Comparison of ENCODE assay signal across 8 cellular contexts in the genomic region with DNA sequence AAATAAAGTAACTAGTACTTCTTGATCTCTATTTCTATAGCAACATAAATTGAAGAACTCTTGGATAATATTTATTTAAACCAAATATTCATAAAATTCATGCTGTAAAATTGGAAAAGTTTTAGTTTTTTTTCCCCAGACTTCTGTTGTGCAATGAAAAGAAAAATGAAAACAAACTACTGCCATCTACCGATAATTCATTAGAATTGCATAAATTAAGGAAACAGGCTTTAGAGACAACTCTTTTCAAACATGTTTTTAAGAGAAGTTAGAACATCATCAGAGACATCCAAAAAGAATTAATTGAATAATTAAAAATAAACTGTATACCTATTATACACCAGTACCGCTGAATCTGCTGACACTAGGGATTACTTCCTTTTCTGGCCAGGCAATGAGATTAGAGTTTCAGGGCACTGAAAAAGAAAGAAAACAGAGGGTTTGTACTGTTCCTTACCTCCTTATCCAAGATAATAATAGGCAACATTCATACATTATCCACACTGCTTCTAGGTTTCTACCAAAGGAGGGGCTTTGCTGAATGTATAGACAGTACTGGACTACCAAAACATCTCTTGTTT. TPM values are rescaled to one million over a fixed set of nuclear protein-coding genes. Genes with fewer than 3 reads are reported as not detected.
A peak's percentile ranks its signal among the peaks of the same experiment; 100 is the strongest.
DNase-seq lines count a peak whose midpoint lies in the region; ATAC-seq and TF ChIP-seq lines count a peak whose summit lies in the region.

No MANE protein-coding gene starts in this region.

- H3F3A ChIP-seq in smooth muscle cell (ENCODE audit: low read depth) = no peaks in the 10 kb centered on the region

- H3K9ac ChIP-seq in smooth muscle cell (ENCODE audit: low read depth) = no peak overlapping the region

- ATAC-seq in heart left ventricle (no peak), Right ventricle myocardium superior (ENCODE audit: poor library complexity) (no peak), GM19455 (IDR thresholded peaks at IDR 0.05; ENCODE audit: unreplicated experiment) (no peak), GM21381 (IDR thresholded peaks at IDR 0.05; ENCODE audit: unreplicated experiment) (no peak)

- H3K4me3 ChIP-seq in heart left ventricle (no peak overlapping the region), OCI-LY7 (ENCODE audit: low read depth, low read length, poor library complexity, severe bottlenecking) (no peak overlapping the region), smooth muscle cell (no peak overlapping the region)

- peaks cover 0 to 18% (median 7%) of the 10 kb centered on the region in 9 donors for H3K36me3 ChIP-seq in heart left ventricle
- peaks cover 6% of the 10 kb centered on the region; the same call in 1 of the 2 replicates for H3K36me3 ChIP-seq in OCI-LY7 (ENCODE audit: insufficient read depth, low read length)
- no peaks in the 10 kb centered on the region for H3K36me3 ChIP-seq in smooth muscle cell (ENCODE audit: low read depth)

- no peaks in the 10 kb centered on the region for H3K27me3 ChIP-seq in heart left ventricle
- no peaks in the 10 kb centered on the region for H3K27me3 ChIP-seq in smooth muscle cell (ENCODE audit: low read depth)

- BruUV-seq in OCI-LY7 (replicated peaks; lab: Mats Ljungman, UMichigan) = no TSS peak

- POLR2A ChIA-PET in OCI-LY7 (lab: Charles Lee) = no interaction called here

- H3K79me2 ChIP-seq in OCI-LY7 (ENCODE audit: insufficient read depth, low read depth, low read length) = peaks cover 8% of the 10 kb centered on the region; the same call in 1 of the 2 replicates
- H3K79me2 ChIP-seq in smooth muscle cell (ENCODE audit: low read depth) = peaks cover 14% of the 10 kb centered on the region

- H3K27ac ChIP-seq in heart left ventricle (peak overlapping the region in 1 of 12 donors; percentile 11), OCI-LY7 (ENCODE audit: low read depth, low read length, poor library complexity, severe bottlenecking) (no peak overlapping the region), smooth muscle cell (ENCODE audit: low read depth) (no peak overlapping the region)

- no peaks in the 10 kb centered on the region for H4K20me1 ChIP-seq in OCI-LY7 (ENCODE audit: insufficient read depth, low read length)
- H4K20me1 ChIP-seq in smooth muscle cell (ENCODE audit: low read depth) = no peaks in the 10 kb centered on the region

- TF ChIP-seq POLR2A in heart left ventricle (IDR thresholded peaks at IDR 0.05) = no peak

- peaks cover 0 to 29% (median 8%) of the 10 kb centered on the region in 12 donors for H3K4me1 ChIP-seq in heart left ventricle
- peaks cover 22% of the 10 kb centered on the region for H3K4me1 ChIP-seq in OCI-LY7 (ENCODE audit: insufficient read depth, low read length, poor library complexity, severe bottlenecking)
- peaks cover 8% of the 10 kb centered on the region for H3K4me1 ChIP-seq in smooth muscle cell (ENCODE audit: low read depth)

- TF ChIP-seq CTCF in heart left ventricle (IDR thresholded peaks at IDR 0.05) (peak; percentile 45 to 76 (median 63)), OCI-LY7 (conservative IDR thresholded peaks at IDR 0.05; ENCODE audit: low read length) (peak; percentile 88), smooth muscle cell (IDR thresholded peaks at IDR 0.05; ENCODE audit: borderline replicate concordance, insufficient read depth, poor library complexity, severe bottlenecking) (peak; percentile 66)

- H2AFZ ChIP-seq in OCI-LY7 (ENCODE audit: low read length) = no peak overlapping the region
- no peak overlapping the region for H2AFZ ChIP-seq in smooth muscle cell (ENCODE audit: low read depth)

- no peaks in the 10 kb centered on the region for H3K9me2 ChIP-seq in OCI-LY7 (ENCODE audit: insufficient read depth, low read length)

- no peak for DNase-seq in heart left ventricle
- DNase-seq in Right ventricle myocardium superior = no peak
- peak; percentile 57 for DNase-seq in OCI-LY7 (ENCODE audit: low spot score)
- DNase-seq in fibroblast of gingiva (ENCODE audit: low read depth) = peak; percentile 24
- no peak for DNase-seq in smooth muscle cell (lab: John Stamatoyannopoulos, UW; ENCODE audit: unreplicated experiment)
- no peak for DNase-seq in H4 (ENCODE audit: low spot score)

- WGBS in heart left ventricle, 4 donors = 9 to 16% (median 13%) methylated on average over 2 of the region's 2 CpGs
- 29% methylated on average over 2 of the region's 2 CpGs for WGBS in smooth muscle cell (ENCODE audit: low lambda C conversion rate)

- intact Hi-C loops in heart left ventricle (cut with DNase I) (loop anchor here in 7 of 10 donors (5.0 to 10.0 kb wide), 7 partner anchors 570 to 1282 kb away; no protein-coding TSS in a partner anchor), Right ventricle myocardium superior (cut with DNase I) (loop anchor here (10.0 kb wide), 1 partner anchor 1280 kb away; no protein-coding TSS in a partner anchor), OCI-LY7 (cut with micrococcal nuclease; ENCODE audit: unreplicated experiment) (loop anchor here (5.0 kb wide), 3 partner anchors 632 to 1043 kb away; a partner anchor contains a TSS)

- CTCF ChIA-PET in OCI-LY7 (lab: Charles Lee; ENCODE audit: unreplicated experiment) = no interaction called here

- H3K9me3 ChIP-seq in heart left ventricle = no peaks in the 10 kb centered on the region
- H3K9me3 ChIP-seq in OCI-LY7 (ENCODE audit: low read length) = no peaks in the 10 kb centered on the region
- H3K9me3 ChIP-seq in smooth muscle cell (replicated peaks; ENCODE audit: low read depth) = no peaks in the 10 kb centered on the region

- no peak overlapping the region for H3K4me2 ChIP-seq in OCI-LY7 (ENCODE audit: low read length)
- no peak overlapping the region for H3K4me2 ChIP-seq in smooth muscle cell

RNA-seq across cellular contexts. Expression of a gene that starts 4.9 kb away (rescaled TPM):
- total RNA-seq in heart left ventricle (1 to 10 TPM; 2.3 to 10.0 (median 4.9) TPM), Right ventricle myocardium superior (3.4 TPM), OCI-LY7 (2022) (19.8 and 21.6 TPM in 2 replicates), smooth muscle cell (2.8 and 10.8 TPM in 2 replicates)
- polyA plus RNA-seq in heart left ventricle (1 to 10 TPM; 1.4 to 5.2 TPM), smooth muscle cell (3.8 and 8.1 TPM in 2 replicates)
- 4.0 and 4.6 TPM in 2 replicates for total RNA-seq in OCI-LY7 (2014; rRNA removed; shearing (Covaris generic))
- total RNA-seq in H4 (2014; rRNA removed; shearing (Covaris generic)) = 0.39 and 1.3 TPM in 2 replicates

RNA-seq across cellular contexts. Expression of a gene that starts 5.1 kb away (rescaled TPM):
- total RNA-seq in heart left ventricle (10 to 100 TPM in 2 of 9 donors, 1 to 10 TPM in 7; 2.7 to 17.8 (median 4.3) TPM), Right ventricle myocardium superior (4.2 TPM), OCI-LY7 (2022) (11.0 and 11.3 TPM in 2 replicates), smooth muscle cell (6.8 and 8.7 TPM in 2 replicates)
- polyA plus RNA-seq in heart left ventricle (1 to 10 TPM; 3.0 to 7.8 TPM), smooth muscle cell (2.0 and 3.3 TPM in 2 replicates)
- total RNA-seq in OCI-LY7 (2014; rRNA removed; shearing (Covaris generic)) = 2.9 and 3.5 TPM in 2 replicates
- 2.1 and 2.8 TPM in 2 replicates for total RNA-seq in H4 (2014; rRNA removed; shearing (Covaris generic))

Comparison
In these comparisons a context has a peak if more than half of its experiments do, and no peak if none do; other contexts are left out.
1. DNase-seq: peak in OCI-LY7 (single experiment) and fibroblast of gingiva (single experiment); none in heart left ventricle (0 of 5), Right ventricle myocardium superior (single experiment), smooth muscle cell (single experiment) and H4 (single experiment).
2. Peak in every context shown above with its lines, with median percentiles within 50 percentile points of each other: CTCF ChIP-seq.